In genomic region chr7:28179081-28180030, GRCh38 we compare ENCODE assay signal across 1 cellular context.
TF ChIP-seq lines count a peak whose summit lies in the region.

No MANE protein-coding gene starts in this region.

TF ChIP-seq in GM12878, 131 proteins besides CTCF, POLR2A, EP300 and RAD21 (continued from another document):
- TF ChIP-seq E2F4 (IDR thresholded peaks at IDR 0.05; ENCODE audit: low read depth, low read length): no peak
- TF ChIP-seq, protein P1, sequence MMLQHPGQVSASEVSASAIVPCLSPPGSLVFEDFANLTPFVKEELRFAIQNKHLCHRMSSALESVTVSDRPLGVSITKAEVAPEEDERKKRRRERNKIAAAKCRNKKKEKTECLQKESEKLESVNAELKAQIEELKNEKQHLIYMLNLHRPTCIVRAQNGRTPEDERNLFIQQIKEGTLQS (IDR thresholded peaks at IDR 0.05; ENCODE audit: borderline replicate concordance, extremely low read depth, low read depth, low read length): no peak
- TF ChIP-seq SIN3A (IDR thresholded peaks at IDR 0.05; ENCODE audit: low read depth, low read length): no peak
- no peak for TF ChIP-seq WRNIP1 (IDR thresholded peaks at IDR 0.05; ENCODE audit: borderline replicate concordance, low read depth, low read length)
